4 cellular contexts compared by ENCODE assay signal in the genomic region with DNA sequence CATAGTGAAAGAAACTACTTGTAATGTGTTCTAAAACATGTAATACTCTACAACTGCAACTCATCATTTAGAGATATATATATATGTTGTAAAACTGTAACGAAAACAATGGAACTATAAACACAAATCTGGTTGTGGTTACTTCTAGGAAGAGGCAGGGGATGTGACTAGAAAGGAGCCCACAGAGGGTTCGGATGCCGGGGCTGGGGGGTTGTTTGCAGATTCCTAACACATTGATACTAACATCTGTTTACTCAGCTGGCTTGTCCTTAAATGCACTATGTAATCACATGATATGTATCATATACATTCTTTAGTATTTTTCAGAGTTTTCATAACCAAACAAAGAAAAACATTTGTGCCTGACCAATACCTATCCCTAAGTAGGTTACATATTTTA.
DNase-seq lines count a peak whose midpoint lies in the region; ATAC-seq and TF ChIP-seq lines count a peak whose summit lies in the region.
"Not testable (repeated sequence)": the region's sequence is repeated elsewhere in the genome, so short reads cannot be mapped to it uniquely, and the experiment has no call there.

No MANE protein-coding gene starts in this region.

- not testable (repeated sequence) for H3K4me1 ChIP-seq in DND-41 (ENCODE audit: insufficient read depth, low read length); SJCRH30

- H3K27ac ChIP-seq in DND-41 (ENCODE audit: low read length); SJCRH30: not testable (repeated sequence)

- not testable (repeated sequence) for H3K27me3 ChIP-seq in DND-41 (ENCODE audit: insufficient read depth, low read length, poor library complexity); SJCRH30

- TF ChIP-seq CTCF in DND-41 (IDR thresholded peaks at IDR 0.05; ENCODE audit: borderline replicate concordance, extremely low read depth, low read length, poor library complexity, severe bottlenecking) = not testable (repeated sequence)

- ATAC-seq in DND-41 (ENCODE audit: insufficient read depth, low read depth) = peak; percentile 89

- H3K36me3 ChIP-seq in DND-41 (ENCODE audit: insufficient read depth, low read length); SJCRH30: not testable (repeated sequence)

- not testable (repeated sequence) for H2AFZ ChIP-seq in DND-41 (ENCODE audit: low read depth, low read length)

- H4K20me1 ChIP-seq in DND-41 (ENCODE audit: insufficient read depth, low read length) = not testable (repeated sequence)

- not testable (repeated sequence) for H3K9ac ChIP-seq in DND-41 (ENCODE audit: low read depth, low read length)

- H3K79me2 ChIP-seq in DND-41 (ENCODE audit: insufficient read depth, low read length) = not testable (repeated sequence)

- DNase-seq in COLO668 (lab: John Stamatoyannopoulos, UW; ENCODE audit: unreplicated experiment) = peak; percentile 27
- DNase-seq in DND-41 = peak; percentile 66
- DNase-seq in NCI-H748 (lab: John Stamatoyannopoulos, UW; ENCODE audit: unreplicated experiment) = peak; percentile 30
- DNase-seq in SJCRH30 = peak; percentile 33 to 53

- not testable (repeated sequence) for H3K4me3 ChIP-seq in DND-41 (ENCODE audit: low read depth in 1 of 2, low read length in 2 of 2); SJCRH30

- H3K9me3 ChIP-seq in DND-41 (ENCODE audit: insufficient read depth, low read length, severe bottlenecking); SJCRH30 (replicated peaks): not testable (repeated sequence)

- not testable (repeated sequence) for H3K4me2 ChIP-seq in DND-41 (ENCODE audit: insufficient read depth, low read length)
